32 cellular contexts compared by ENCODE assay signal in genomic region chr15:41993447-41994170, GRCh38. TPM values are rescaled to one million over a fixed set of nuclear protein-coding genes. Genes with fewer than 3 reads are reported as not detected.
DNase-seq lines count a peak whose midpoint lies in the region; ATAC-seq, FAIRE-seq and TF ChIP-seq lines count a peak whose summit lies in the region.
"Had no signal": no experiment of that assay in that cellular context is flagged by ENCODE, and none has a peak within 500 bp of the region (broad histone marks: within the 10 kb centered on the region; RNA-seq: fewer than 3 reads in every experiment).

No MANE protein-coding gene starts in this region.

- H3K9me3 ChIP-seq in upper lobe of right lung = no peaks in the 10 kb centered on the region
- H3K9me3 ChIP-seq: BLaER1 treated with 17β-estradiol and CSF1 and Interleukin-3, amounts not matched to agents 10 nM and 100 nM; SK-N-SH had no signal

- H3K4me1 ChIP-seq in upper lobe of right lung = peaks cover 5% of the 10 kb centered on the region

- ATAC-seq in left ventricle myocardium superior = no peak
- no peak for ATAC-seq in upper lobe of right lung
- ATAC-seq in left cardiac atrium = no peak

- no peak overlapping the region for H3K27ac ChIP-seq in upper lobe of right lung
- H3K27ac ChIP-seq: BLaER1 treated with 17β-estradiol and CSF1 and Interleukin-3, amounts not matched to agents 10 nM and 100 nM; PC-9 had no signal

- no peak for TF ChIP-seq CTCF in bronchial epithelial cell (IDR thresholded peaks at IDR 0.05; ENCODE audit: insufficient read depth, low read length, severe bottlenecking)
- no peak for TF ChIP-seq CTCF in upper lobe of right lung (IDR thresholded peaks at IDR 0.05)
- TF ChIP-seq CTCF in GM20000 (IDR thresholded peaks at IDR 0.05; ENCODE audit: extremely low read depth, missing control alignments) = no peak

- H3K36me3 ChIP-seq in bronchial epithelial cell (ENCODE audit: control insufficient read depth, insufficient read depth, low read length) (no peaks in the 10 kb centered on the region), upper lobe of right lung (no peaks in the 10 kb centered on the region)
- H3K36me3 ChIP-seq: BLaER1 treated with 17β-estradiol and CSF1 and Interleukin-3, amounts not matched to agents 10 nM and 100 nM had no signal

- DNase-seq in cardiac septum (ENCODE audit: low spot score) (peak; percentile 47), left ventricle myocardium superior (no peak), bronchial epithelial cell (ENCODE audit: low read depth) (peak; percentile 23), lung microvascular endothelial cell (ENCODE audit: low read depth in 2 of 2) (peak; percentile 25 to 40), upper lobe of right lung (peak; percentile 40), GM20000 (ENCODE audit: low spot score) (no peak), left cardiac atrium (no peak), NOMO-1 (lab: John Stamatoyannopoulos, UW; ENCODE audit: unreplicated experiment in 2 of 2) (no peak)
- DNase-seq: CD4-positive, alpha-beta T cell; DMS53; GOT3; HCEC 1CT; KBM-7; MV-4-11; NCI-H1105; NCI-H146; NCI-H1930; NCI-H2227 treated with DMSO at 0.1 percent for 48 hours; NCI-H510A; NCI-H748 treated with DMSO at 0.1 percent for 48 hours; NK-92 treated with Interleukin-12 subunit alpha and Interleukin-12 subunit beta, amount 100 ng/mL, for 24 hours; PC-9; SIG-M5; SK-N-SH had no signal

- H3K4me3 ChIP-seq in bronchial epithelial cell (ENCODE audit: low read depth, low read length) (no peak overlapping the region), upper lobe of right lung (no peak overlapping the region)
- H3K4me3 ChIP-seq: BLaER1 treated with 17β-estradiol and CSF1 and Interleukin-3, amounts not matched to agents 10 nM and 100 nM; PC-9 had no signal

- peak; percentile 55 for FAIRE-seq in bronchial epithelial cell (lab: Jason Lieb, UNC)
- FAIRE-seq: A204.1, GM18507, HTR-8/SVneo had no signal

- intact Hi-C loops in cardiac septum (cut with DNase I) = no loop called here
- intact Hi-C loops in left ventricle myocardium superior (cut with micrococcal nuclease) = loop anchor here (5.0 kb wide), 1 partner anchor 64 kb away; no protein-coding TSS in a partner anchor
- intact Hi-C loops in upper lobe of right lung (cut with DNase I) = loop anchor here (5.0 kb wide), 1 partner anchor 64 kb away; no protein-coding TSS in a partner anchor
- intact Hi-C loops in left cardiac atrium (cut with DNase I) = no loop called here

- H3K27me3 ChIP-seq in bronchial epithelial cell (ENCODE audit: control insufficient read depth, insufficient read depth, low read length) = no peaks in the 10 kb centered on the region
- no peaks in the 10 kb centered on the region for H3K27me3 ChIP-seq in upper lobe of right lung
- H3K27me3 ChIP-seq: BLaER1 treated with 17β-estradiol and CSF1 and Interleukin-3, amounts not matched to agents 10 nM and 100 nM had no signal

RNA-seq across cellular contexts. Expression of gene EHD4, which starts 21.3 kb away (rescaled TPM):
- total RNA-seq in cardiac septum (42.2 TPM), left ventricle myocardium superior (53.5 TPM), bronchial epithelial cell (21.1 and 28.3 TPM in 2 replicates), lung microvascular endothelial cell (54.6 and 71.7 TPM in 2 replicates), upper lobe of right lung (39.5 TPM), left cardiac atrium (10 to 100 TPM; 34.0 to 42.1 TPM)

RNA-seq across cellular contexts. Expression of gene PLA2G4E, which starts 27.2 kb away (rescaled TPM):
- total RNA-seq in cardiac septum (0.08 TPM), left ventricle myocardium superior (not detected), bronchial epithelial cell (under 0.01 and 1.4 TPM in 2 replicates), lung microvascular endothelial cell (not detected in 2 replicates), upper lobe of right lung (1.5 TPM), left cardiac atrium (under 1 TPM in 1 of 2 donors, not detected in 1; 0.16 TPM)
- total RNA-seq: CD4-positive, alpha-beta T cell; Daoy; G401; LHCN-M2; PC-9; RPMI7951 had no signal

Comparison
In these comparisons a context has a peak if more than half of its experiments do, and no peak if none do; other contexts are left out.
1. DNase-seq: peak in cardiac septum (single experiment), bronchial epithelial cell (single experiment), lung microvascular endothelial cell (2 of 2) and upper lobe of right lung (single experiment); none in left ventricle myocardium superior (single experiment), GM20000 (single experiment), left cardiac atrium (single experiment) and NOMO-1 (0 of 2).
2. intact Hi-C loops: an anchor here in left ventricle myocardium superior (5.0 kb wide) and upper lobe of right lung (5.0 kb wide); none called in cardiac septum and left cardiac atrium.